8 cellular contexts compared by ENCODE assay signal in genomic region chr13:23578411-23579071, GRCh38. TPM values are rescaled to one million over a fixed set of nuclear protein-coding genes. Genes with fewer than 3 reads are reported as not detected.
DNase-seq lines count a peak whose midpoint lies in the region; ATAC-seq and TF ChIP-seq lines count a peak whose summit lies in the region.

No MANE protein-coding gene starts in this region.

- H3K4me1 ChIP-seq in endocrine pancreas (ENCODE audit: control insufficient read depth, insufficient read depth, low read length), result peaks cover 19% of the 10 kb centered on the region

- TF ChIP-seq CTCF in mesothelial cell of epicardium (IDR thresholded peaks at IDR 0.05; ENCODE audit: unreplicated experiment), result peak; percentile 42

- H3K4me1 Mint-ChIP-seq in activated CD4-positive, alpha-beta memory T cell treated with anti-CD3 and anti-CD28 coated beads for 36 hours (ENCODE audit: low read depth), result peaks cover 14% of the 10 kb centered on the region
- H3K4me1 Mint-ChIP-seq in mesothelial cell of epicardium, result peaks cover 29% of the 10 kb centered on the region

- no peaks in the 10 kb centered on the region for H3K9me3 ChIP-seq in endocrine pancreas (ENCODE audit: control insufficient read depth, low read length)

- DNase-seq in 8988T (peak; percentile 37), NCI-H526 (lab: John Stamatoyannopoulos, UW) (peak; percentile 42 to 89), mesothelial cell of epicardium (ENCODE audit: low spot score in 2 of 2, unreplicated experiment in 2 of 2) (peak; percentile 54 to 74)
- DNase-seq in activated CD4-positive, alpha-beta memory T cell treated with anti-CD3 and anti-CD28 coated beads for 36 hours, result peak; percentile 79
- peak; percentile 9 to 29 for DNase-seq in stimulated activated CD8-positive, alpha-beta memory T cell treated with anti-CD3 and anti-CD28 coated beads, Interleukin-2, amount 100 ng/mL, for 1 hour (ENCODE audit: low read depth in 2 of 2)

- peak overlapping the region; percentile 75 for H3K9ac ChIP-seq in endocrine pancreas (ENCODE audit: control insufficient read depth, insufficient read depth, low read length)

- no peaks in the 10 kb centered on the region for H3K36me3 Mint-ChIP-seq in activated CD4-positive, alpha-beta memory T cell treated with anti-CD3 and anti-CD28 coated beads for 36 hours
- peaks cover 2% of the 10 kb centered on the region for H3K36me3 Mint-ChIP-seq in mesothelial cell of epicardium

- CTCF ChIA-PET in activated CD4-positive, alpha-beta memory T cell treated with anti-CD3 and anti-CD28 coated beads for 36 hours (lab: Charles Lee), result interaction anchor here (0.7 to 1.2 kb wide), 3 partner anchors 294 to 312 kb away, joined by 3 to 6 read pairs (median 3); partner anchors contain the start of gene MIPEP

- no peaks in the 10 kb centered on the region for H3K9me3 Mint-ChIP-seq in activated CD4-positive, alpha-beta memory T cell treated with anti-CD3 and anti-CD28 coated beads for 36 hours
- no peaks in the 10 kb centered on the region for H3K9me3 Mint-ChIP-seq in mesothelial cell of epicardium

- peaks cover 34% of the 10 kb centered on the region for H3K27me3 Mint-ChIP-seq in activated CD4-positive, alpha-beta memory T cell treated with anti-CD3 and anti-CD28 coated beads for 36 hours
- no peaks in the 10 kb centered on the region for H3K27me3 Mint-ChIP-seq in mesothelial cell of epicardium (ENCODE audit: low read depth)

- peak; percentile 37 for ATAC-seq in GM18508 (IDR thresholded peaks at IDR 0.05; ENCODE audit: insufficient read depth, unreplicated experiment)
- peak; percentile 69 for ATAC-seq in HG03025 (IDR thresholded peaks at IDR 0.05; ENCODE audit: low FRiP score, unreplicated experiment)

- POLR2A ChIA-PET in activated CD4-positive, alpha-beta memory T cell treated with anti-CD3 and anti-CD28 coated beads for 36 hours (lab: Charles Lee), result interaction anchor here (1.0 kb wide), 1 partner anchor 311 kb away, joined by 3 read pairs; the partner anchor contains the start of gene MIPEP

- peak overlapping the region; percentile 75 for H3K4me3 Mint-ChIP-seq in activated CD4-positive, alpha-beta memory T cell treated with anti-CD3 and anti-CD28 coated beads for 36 hours
- peak overlapping the region; percentile 73 for H3K4me3 Mint-ChIP-seq in mesothelial cell of epicardium

- H3K27ac Mint-ChIP-seq in activated CD4-positive, alpha-beta memory T cell treated with anti-CD3 and anti-CD28 coated beads for 36 hours, result no peak overlapping the region
- H3K27ac Mint-ChIP-seq in mesothelial cell of epicardium, result peak overlapping the region; percentile 73

- H3K27me3 ChIP-seq in endocrine pancreas (ENCODE audit: control insufficient read depth, insufficient read depth, low read length), result no peaks in the 10 kb centered on the region

- no peaks in the 10 kb centered on the region for H3K36me3 ChIP-seq in endocrine pancreas (ENCODE audit: control insufficient read depth, insufficient read depth, low read length)

- no peak overlapping the region for H3K4me3 ChIP-seq in endocrine pancreas (ENCODE audit: control insufficient read depth, insufficient read depth, low read length)

- intact Hi-C loops in activated CD4-positive, alpha-beta memory T cell treated with anti-CD3 and anti-CD28 coated beads for 36 hours (cut with micrococcal nuclease), result loop anchor here (1.0 to 10.0 kb wide), 9 partner anchors 19 to 1974 kb away; partner anchors contain the start of genes MICU2 and MIPEP

RNA-seq across cellular contexts. Expression of gene TNFRSF19, which starts 8.3 kb away (rescaled TPM):
- total RNA-seq in activated CD4-positive, alpha-beta memory T cell treated with anti-CD3 and anti-CD28 coated beads for 36 hours, result not detected
- total RNA-seq in mesothelial cell of epicardium, result 38.3 to 43.5 TPM (median 40.3 TPM) in 3 replicates

Comparison
In these comparisons a context has a peak if more than half of its experiments do, and no peak if none do; other contexts are left out.
1. DNase-seq: peak in every context shown above with its lines; median percentile 79 in activated CD4-positive, alpha-beta memory T cell treated with anti-CD3 and anti-CD28 coated beads for 36 hours; 66 in NCI-H526; 64 in mesothelial cell of epicardium; 37 in 8988T; 19 in stimulated activated CD8-positive, alpha-beta memory T cell treated with anti-CD3 and anti-CD28 coated beads, Interleukin-2, amount 100 ng/mL, for 1 hour.
2. RNA of gene TNFRSF19, which starts 8.3 kb away (total RNA-seq): 38.3 to 43.5 TPM in mesothelial cell of epicardium; not detected in activated CD4-positive, alpha-beta memory T cell treated with anti-CD3 and anti-CD28 coated beads for 36 hours; every median in the first group is over 10 times any median in the second.